ENCODE assay signal across 9 cellular contexts in the genomic region with DNA sequence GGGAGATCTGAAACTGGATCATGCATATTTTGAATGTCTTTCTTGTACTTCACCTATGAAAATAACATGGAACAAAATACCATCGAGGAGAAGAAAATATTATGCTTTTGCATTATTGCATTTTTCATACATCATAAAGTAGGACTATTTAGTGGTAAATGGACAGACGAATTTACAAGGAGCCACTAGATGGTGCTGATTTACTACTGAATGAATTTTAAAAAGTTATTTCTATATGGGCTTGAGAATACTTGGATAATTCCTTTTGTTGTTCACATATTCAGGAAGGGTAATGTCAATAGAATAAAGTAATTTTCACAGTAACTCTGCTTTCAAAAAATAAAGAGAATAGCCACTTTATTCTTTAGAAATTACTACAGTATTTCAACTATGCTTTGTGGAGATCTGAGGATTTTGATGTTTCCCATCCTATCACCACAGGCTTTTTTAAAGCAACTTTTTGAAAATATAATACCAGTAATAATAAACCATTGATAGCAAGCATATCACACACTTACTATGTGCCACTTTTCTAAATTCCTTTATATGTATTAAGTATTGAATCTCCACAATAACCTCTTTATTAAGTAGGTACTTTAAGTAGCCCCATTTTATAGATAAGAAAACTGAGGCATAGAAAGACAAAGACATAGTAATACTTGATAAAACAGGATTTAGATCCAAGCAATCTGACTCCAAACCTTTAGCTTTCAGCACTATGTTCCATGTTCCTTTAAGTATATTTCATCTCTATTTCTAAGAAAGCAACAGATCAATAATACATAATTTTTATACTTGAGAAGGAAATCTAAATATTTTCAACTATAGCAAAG. TPM values are rescaled to one million over a fixed set of nuclear protein-coding genes. Genes with fewer than 3 reads are reported as not detected.
A peak's percentile ranks its signal among the peaks of the same experiment; 100 is the strongest.
DNase-seq lines count a peak whose midpoint lies in the region; ATAC-seq, FAIRE-seq and TF ChIP-seq lines count a peak whose summit lies in the region.
"Had no signal": no experiment of that assay in that cellular context is flagged by ENCODE, and none has a peak within 500 bp of the region (broad histone marks: within the 10 kb centered on the region; RNA-seq: fewer than 3 reads in every experiment).

No MANE protein-coding gene starts in this region.

- no peak overlapping the region for H3K4me3 Mint-ChIP-seq in activated T-helper 1 cell treated with anti-CD3 and anti-CD28 coated beads, Interleukin-12 subunit alpha, Interleukin-12 subunit beta, Interleukin-2, Interleukin-4 antibody, amounts not matched to agents 30 ng/mL and 10 ng/mL and 1 ng/mL, durations not matched to agents 14 hours and 24 hours and 36 hours
- no peak overlapping the region for H3K4me3 Mint-ChIP-seq in CD4-positive, alpha-beta T cell

- H3K4ac ChIP-seq in mesenchymal stem cell (ENCODE audit: low read depth in 1 of 2, low read length in 2 of 2), result no peak overlapping the region

- H3K4me1 Mint-ChIP-seq in activated T-helper 1 cell treated with anti-CD3 and anti-CD28 coated beads, Interleukin-12 subunit alpha, Interleukin-12 subunit beta, Interleukin-2, Interleukin-4 antibody, amounts not matched to agents 30 ng/mL and 10 ng/mL and 1 ng/mL, durations not matched to agents 14 hours and 24 hours and 36 hours (ENCODE audit: low read depth), result no peaks in the 10 kb centered on the region
- no peaks in the 10 kb centered on the region for H3K4me1 Mint-ChIP-seq in CD4-positive, alpha-beta T cell (ENCODE audit: low read depth)

- no peaks in the 10 kb centered on the region for H3K27me3 ChIP-seq in MM.1S (replicated peaks; ENCODE audit: insufficient read depth, low read length)
- no peaks in the 10 kb centered on the region for H3K27me3 ChIP-seq in GM12878 (replicated peaks in 1 of 2; ENCODE audit: control insufficient read depth in 2 of 2, insufficient read depth in 2 of 2, low read length in 1 of 2)
- no peaks in the 10 kb centered on the region for H3K27me3 ChIP-seq in mesenchymal stem cell (ENCODE audit: control insufficient read depth in 1 of 2, insufficient read depth in 1 of 2, low read length in 2 of 2)
- no peaks in the 10 kb centered on the region for H3K27me3 ChIP-seq in CD4-positive, alpha-beta T cell (ENCODE audit: control insufficient read depth, insufficient read depth, low read length)
- H3K27me3 ChIP-seq: neutrophil had no signal

- TF ChIP-seq EP300 in GM12878 (IDR thresholded peaks at IDR 0.05; ENCODE audit: borderline replicate concordance in 1 of 2, control insufficient read depth in 1 of 2, low read depth in 2 of 2, low read length in 2 of 2), result no peak

- H2BK5ac ChIP-seq in mesenchymal stem cell (ENCODE audit: low read depth, low read length, poor library complexity, severe bottlenecking), result no peak overlapping the region

- no peak overlapping the region for H3K4me2 ChIP-seq in MM.1S (ENCODE audit: low read depth, low read length)
- H3K4me2 ChIP-seq in GM12878 (ENCODE audit: control insufficient read depth, insufficient read depth), result no peak overlapping the region
- H3K4me2 ChIP-seq in mesenchymal stem cell (ENCODE audit: low read length, poor library complexity, severe bottlenecking), result no peak overlapping the region

- no peak overlapping the region for H3K14ac ChIP-seq in mesenchymal stem cell (ENCODE audit: low read length in 2 of 2)

- peak; percentile 49; the same call in 2 of the 3 replicates for ATAC-seq in GM12878
- ATAC-seq in CD4-positive, alpha-beta T cell (ENCODE audit: poor library complexity), result no peak

- no peaks in the 10 kb centered on the region for H3K36me3 ChIP-seq in MM.1S (replicated peaks; ENCODE audit: insufficient read depth, low read length)
- no peaks in the 10 kb centered on the region for H3K36me3 ChIP-seq in GM12878 (ENCODE audit: control insufficient read depth in 2 of 2, insufficient read depth in 2 of 2, low read length in 1 of 2)
- no peaks in the 10 kb centered on the region for H3K36me3 ChIP-seq in mesenchymal stem cell (ENCODE audit: control insufficient read depth in 1 of 2, insufficient read depth in 2 of 2, low read depth in 1 of 2, low read length in 2 of 2)
- H3K36me3 ChIP-seq: neutrophil had no signal

- no peak overlapping the region for H2BK15ac ChIP-seq in mesenchymal stem cell (ENCODE audit: low read depth, poor library complexity, severe bottlenecking)

- in situ Hi-C loops in GM12878 (cut with MboI), result loop anchor here (25.0 kb wide), 2 partner anchors 404 to 879 kb away; no protein-coding TSS in a partner anchor

- no peak overlapping the region for H2AK5ac ChIP-seq in mesenchymal stem cell (ENCODE audit: low read length, severe bottlenecking)

- TF ChIP-seq RAD21 in GM12878 (IDR thresholded peaks at IDR 0.05; ENCODE audit: insufficient read depth, low read depth, low read length), result peak; percentile 67

- peak; percentile 25 for TF ChIP-seq CTCF in GM12865 (IDR thresholded peaks at IDR 0.05; ENCODE audit: insufficient read depth, low read depth, low read length, missing control alignments)
- peak; percentile 60 for TF ChIP-seq CTCF in MM.1S (IDR thresholded peaks at IDR 0.05; ENCODE audit: low read length)
- peak in 2 of 3 experiments; percentile 29 to 50; a peak in 3 of 6 replicates for TF ChIP-seq CTCF in GM12878 (IDR thresholded peaks at IDR 0.05 in 2 of 3, conservative IDR thresholded peaks at IDR 0.05 in 1 of 3; ENCODE audit: control insufficient read depth in 2 of 3, extremely low read depth in 1 of 3, insufficient read depth in 1 of 3, low read depth in 3 of 3, low read length in 3 of 3)
- no peak for TF ChIP-seq CTCF in CD4-positive, alpha-beta T cell (IDR thresholded peaks at IDR 0.05)

- CTCF ChIA-PET in GM12878 (lab: Yijun Ruan, JAX), result interaction anchor here (3.0 kb wide), 1 partner anchor 162 kb away, joined by 11 read pairs; no protein-coding TSS in a partner anchor
- CTCF ChIA-PET in CD4-positive, alpha-beta T cell (lab: Charles Lee), result no interaction called here

- H4K8ac ChIP-seq in mesenchymal stem cell (ENCODE audit: low read length), result no peak overlapping the region

- no peaks in the 10 kb centered on the region for H3K79me1 ChIP-seq in mesenchymal stem cell (replicated peaks; ENCODE audit: low read length, poor library complexity, severe bottlenecking)

- no peaks in the 10 kb centered on the region for H3K79me2 ChIP-seq in MM.1S (ENCODE audit: low read length)
- no peaks in the 10 kb centered on the region for H3K79me2 ChIP-seq in GM12878 (ENCODE audit: control insufficient read depth, insufficient read depth, low read length)

- no peaks in the 10 kb centered on the region for H3F3A ChIP-seq in MM.1S (ENCODE audit: insufficient read depth, low read length)

- RAD21 ChIA-PET in GM12878 (lab: Charles Lee; ENCODE audit: unreplicated experiment), result interaction anchor here (1.0 to 1.2 kb wide), 2 partner anchors 13 to 162 kb away, joined by 3 read pairs; no protein-coding TSS in a partner anchor

- no peak overlapping the region for H3K18ac ChIP-seq in mesenchymal stem cell (ENCODE audit: low read depth in 1 of 2, low read length in 2 of 2)

- TF ChIP-seq POLR2A in GM12878 (IDR thresholded peaks at IDR 0.05; ENCODE audit: low read depth, low read length), result no peak

- H3K36me3 Mint-ChIP-seq in activated T-helper 1 cell treated with anti-CD3 and anti-CD28 coated beads, Interleukin-12 subunit alpha, Interleukin-12 subunit beta, Interleukin-2, Interleukin-4 antibody, amounts not matched to agents 30 ng/mL and 10 ng/mL and 1 ng/mL, durations not matched to agents 14 hours and 24 hours and 36 hours (ENCODE audit: low read depth), result no peaks in the 10 kb centered on the region
- no peaks in the 10 kb centered on the region for H3K36me3 Mint-ChIP-seq in CD4-positive, alpha-beta T cell (ENCODE audit: low read depth)

- POLR2A ChIA-PET in GM12878 (lab: Charles Lee), result no interaction called here
- POLR2A ChIA-PET in CD4-positive, alpha-beta T cell (lab: Charles Lee), result no interaction called here

- H4K20me1 ChIP-seq in MM.1S (ENCODE audit: insufficient read depth, low read length) (no peaks in the 10 kb centered on the region), GM12878 (ENCODE audit: control insufficient read depth, insufficient read depth) (no peaks in the 10 kb centered on the region)

- no TSS peak for BruUV-seq in GM12878 (replicated peaks; lab: Mats Ljungman, UMichigan)

- intact Hi-C loops in GM12878 (cut with micrococcal nuclease; ENCODE audit: unreplicated experiment), result loop anchor here (1.0 to 10.0 kb wide), 4 partner anchors 162 to 1044 kb away; a partner anchor contains a TSS
- intact Hi-C loops in activated T-helper 1 cell treated with anti-CD3 and anti-CD28 coated beads, Interleukin-12 subunit alpha, Interleukin-12 subunit beta, Interleukin-2, Interleukin-4 antibody, amounts not matched to agents 30 ng/mL and 10 ng/mL and 1 ng/mL, durations not matched to agents 14 hours and 24 hours and 36 hours (cut with micrococcal nuclease), result no loop called here
- intact Hi-C loops in CD4-positive, alpha-beta T cell (cut with DNase I, micrococcal nuclease), result loop anchor here in 1 of 2 experiments (5.0 kb wide), 1 partner anchor 1094 kb away; no protein-coding TSS in a partner anchor

- no peak overlapping the region for H2BK12ac ChIP-seq in mesenchymal stem cell (ENCODE audit: low read length in 2 of 2)

- no peak overlapping the region for H3K9ac ChIP-seq in MM.1S (ENCODE audit: low read length)
- no peak overlapping the region for H3K9ac ChIP-seq in GM12878 (ENCODE audit: control insufficient read depth, insufficient read depth, low read length)
- no peak overlapping the region for H3K9ac ChIP-seq in mesenchymal stem cell (ENCODE audit: low read length)

- H3K27ac Mint-ChIP-seq in activated T-helper 1 cell treated with anti-CD3 and anti-CD28 coated beads, Interleukin-12 subunit alpha, Interleukin-12 subunit beta, Interleukin-2, Interleukin-4 antibody, amounts not matched to agents 30 ng/mL and 10 ng/mL and 1 ng/mL, durations not matched to agents 14 hours and 24 hours and 36 hours, result no peak overlapping the region
- H3K27ac Mint-ChIP-seq in CD4-positive, alpha-beta T cell, result no peak overlapping the region

- no peaks in the 10 kb centered on the region for H3K9me3 Mint-ChIP-seq in activated T-helper 1 cell treated with anti-CD3 and anti-CD28 coated beads, Interleukin-12 subunit alpha, Interleukin-12 subunit beta, Interleukin-2, Interleukin-4 antibody, amounts not matched to agents 30 ng/mL and 10 ng/mL and 1 ng/mL, durations not matched to agents 14 hours and 24 hours and 36 hours
- no peaks in the 10 kb centered on the region for H3K9me3 Mint-ChIP-seq in CD4-positive, alpha-beta T cell

- peaks cover 2% of the 10 kb centered on the region for H3K27me3 Mint-ChIP-seq in activated T-helper 1 cell treated with anti-CD3 and anti-CD28 coated beads, Interleukin-12 subunit alpha, Interleukin-12 subunit beta, Interleukin-2, Interleukin-4 antibody, amounts not matched to agents 30 ng/mL and 10 ng/mL and 1 ng/mL, durations not matched to agents 14 hours and 24 hours and 36 hours (ENCODE audit: insufficient read depth)
- H3K27me3 Mint-ChIP-seq in CD4-positive, alpha-beta T cell, result no peaks in the 10 kb centered on the region

- H2AFZ ChIP-seq in MM.1S (ENCODE audit: low read length) (no peak overlapping the region), GM12878 (ENCODE audit: control insufficient read depth, low read depth, low read length) (no peak overlapping the region), mesenchymal stem cell (ENCODE audit: low read depth, low read length) (no peak overlapping the region)

- no peaks in the 10 kb centered on the region for H3K9me2 ChIP-seq in MM.1S (replicated peaks; ENCODE audit: insufficient read depth, low read length)

- H3K9me3 ChIP-seq in MM.1S (replicated peaks; ENCODE audit: insufficient read depth, low read length), result no peaks in the 10 kb centered on the region
- H3K9me3 ChIP-seq in GM12878 (replicated peaks; ENCODE audit: control insufficient read depth, insufficient read depth, low read length), result no peaks in the 10 kb centered on the region
- no peaks in the 10 kb centered on the region for H3K9me3 ChIP-seq in mesenchymal stem cell (ENCODE audit: control insufficient read depth, low read length)
- H3K9me3 ChIP-seq in CD4-positive, alpha-beta T cell (ENCODE audit: control insufficient read depth, low read length), result no peaks in the 10 kb centered on the region
- H3K9me3 ChIP-seq: neutrophil had no signal

- H3K4me1 ChIP-seq in MM.1S (ENCODE audit: low read length), result no peaks in the 10 kb centered on the region
- H3K4me1 ChIP-seq in GM12878 (ENCODE audit: control insufficient read depth, insufficient read depth, low read length), result no peaks in the 10 kb centered on the region
- no peaks in the 10 kb centered on the region for H3K4me1 ChIP-seq in mesenchymal stem cell (ENCODE audit: control insufficient read depth, insufficient read depth, low read depth, low read length)

- peak; percentile 81 for FAIRE-seq in GM12878 (lab: Jason Lieb, UNC)

- H3K4me3 ChIP-seq in GM12865 (ENCODE audit: low read depth, low read length) (no peak overlapping the region), MM.1S (ENCODE audit: low read length) (no peak overlapping the region), GM12878 (no peak overlapping the region), mesenchymal stem cell (ENCODE audit: insufficient read depth in 1 of 2, low read depth in 1 of 2, low read length in 2 of 2) (no peak overlapping the region)

- WGBS in GM12878 (ENCODE audit: insufficient coverage, insufficient replicate concordance, low lambda C conversion rate, missing lambda C conversion rate), result 0% methylated on average over 2 of the region's 2 CpGs
- no CpG with 5 or more reads among the region's 2 CpGs for WGBS in mesenchymal stem cell

- H3K27ac ChIP-seq in MM.1S (ENCODE audit: low read length) (no peak overlapping the region), GM12878 (ENCODE audit: control insufficient read depth, insufficient read depth) (no peak overlapping the region), mesenchymal stem cell (ENCODE audit: low read length, poor library complexity, severe bottlenecking) (no peak overlapping the region)
- no peak overlapping the region for H3K27ac ChIP-seq in CD4-positive, alpha-beta T cell (ENCODE audit: low read depth, low read length)
- H3K27ac ChIP-seq: neutrophil had no signal

- H4K91ac ChIP-seq in mesenchymal stem cell (ENCODE audit: low read length), result no peak overlapping the region

- H3K23ac ChIP-seq in mesenchymal stem cell (ENCODE audit: low read length in 2 of 2), result no peak overlapping the region

- DNase-seq in GM12865 (ENCODE audit: low read depth), result peak; percentile 15
- DNase-seq in MM.1S, result peak; percentile 37
- DNase-seq in GM12878 (ENCODE audit: low read depth, low spot score), result no peak
- DNase-seq in mesenchymal stem cell, result peak; percentile 56
- no peak for DNase-seq in activated T-helper 1 cell treated with anti-CD3 and anti-CD28 coated beads, Interleukin-12 subunit alpha, Interleukin-12 subunit beta, Interleukin-2, Interleukin-4 antibody, amounts not matched to agents 30 ng/mL and 10 ng/mL and 1 ng/mL, durations not matched to agents 14 hours and 24 hours and 36 hours (ENCODE audit: low spot score)
- no peak for DNase-seq in mucosa of gallbladder (ENCODE audit: low spot score)
- no peak for DNase-seq in activated effector memory CD4-positive, alpha-beta T cell treated with Interleukin-2 at 50 U/mL for 16 hours
- DNase-seq in CD4-positive, alpha-beta T cell, result no peak

- SMC1A ChIA-PET in GM12878 (lab: Charles Lee; ENCODE audit: uncharacterized antibody, unreplicated experiment), result no interaction called here

- H2BK120ac ChIP-seq in mesenchymal stem cell (ENCODE audit: low read depth, low read length), result no peak overlapping the region

RNA-seq across cellular contexts. Expression of a gene that starts 38.6 kb away (rescaled TPM):
- total RNA-seq in GM12878 (2013; cell fraction: nucleolus; rRNA removed), result 1.6 and 2.3 TPM in 2 replicates
- total RNA-seq in GM12878 (2014; rRNA removed), result not detected in 2 replicates
- 0.04 TPM in 1 of 2 replicates, not detected in the other for total RNA-seq in GM12878 (2014; rRNA removed; fragmentation: Illumina TruSeq; extraction: Trizol)
- 0.08 and 0.18 TPM in 2 replicates for total RNA-seq in GM12878 (2021)
- polyA plus RNA-seq in GM12878 (2011; ENCODE audit: low read depth), result not detected
- polyA plus RNA-seq in GM12878 (2011; rRNA removed), result 0.56 and 1.4 TPM in 2 replicates
- polyA plus RNA-seq in GM12878 (2011; cell fraction: cytosol; rRNA removed), result 0.28 and 0.36 TPM in 2 replicates
- 0.55 and 0.98 TPM in 2 replicates for polyA plus RNA-seq in GM12878 (2011; cell fraction: nucleus; rRNA removed)
- polyA plus RNA-seq in GM12878 (2012), result 0.03 and 0.07 TPM in 2 replicates
- not detected in 2 replicates for polyA plus RNA-seq in GM12878 (2014; fragmentation: Illumina TruSeq; extraction: Trizol)
- polyA plus RNA-seq in GM12878 (2014; fragmentation: Nextera tagmentation; extraction: Ambion mirVana), result not detected
- 0.03 TPM in 1 of 2 replicates, not detected in the other for polyA plus RNA-seq in GM12878 (2014; rRNA removed)
- polyA plus RNA-seq in GM12878 (2016; fragmentation: Nextera tagmentation; extraction: Ambion mirVana), result under 1 TPM in 1 of 2 experiments, not detected in 1; 0.04 TPM
- polyA minus RNA-seq in GM12878 (2011; rRNA and poly(A)+ RNA removed), result 1.2 and 1.4 TPM in 2 replicates
- polyA minus RNA-seq in GM12878 (2011; cell fraction: cytosol; rRNA and poly(A)+ RNA removed), result 0.40 TPM in 1 of 2 replicates, not detected in the other
- polyA minus RNA-seq in GM12878 (2011; cell fraction: nucleus; rRNA and poly(A)+ RNA removed), result 0.77 and 2.3 TPM in 2 replicates
- polyA plus RNA-seq in mesenchymal stem cell (2013, experiment 1 of 2), result 0.36 TPM
- polyA plus RNA-seq in mesenchymal stem cell (2013, experiment 2 of 2), result 0.40 TPM
- total RNA-seq in activated T-helper 1 cell treated with anti-CD3 and anti-CD28 coated beads, Interleukin-12 subunit alpha, Interleukin-12 subunit beta, Interleukin-2, Interleukin-4 antibody, amounts not matched to agents 30 ng/mL and 10 ng/mL and 1 ng/mL, durations not matched to agents 14 hours and 24 hours and 36 hours, result 0.18 and 0.22 TPM in 2 replicates
- 15.0 TPM for total RNA-seq in mucosa of gallbladder
- total RNA-seq in CD4-positive, alpha-beta T cell, result under 1 TPM; 0.17 to 0.22 TPM

Comparison
In these comparisons a context has a peak if more than half of its experiments do, and no peak if none do; other contexts are left out.
1. DNase-seq: peak in GM12865 (single experiment), MM.1S (single experiment) and mesenchymal stem cell (single experiment); none in GM12878 (single experiment), activated T-helper 1 cell treated with anti-CD3 and anti-CD28 coated beads, Interleukin-12 subunit alpha, Interleukin-12 subunit beta, Interleukin-2, Interleukin-4 antibody, amounts not matched to agents 30 ng/mL and 10 ng/mL and 1 ng/mL, durations not matched to agents 14 hours and 24 hours and 36 hours (single experiment), mucosa of gallbladder (single experiment), activated effector memory CD4-positive, alpha-beta T cell treated with Interleukin-2 at 50 U/mL for 16 hours (single experiment) and CD4-positive, alpha-beta T cell (0 of 10).